9 cellular contexts compared by ENCODE assay signal in the genomic region with DNA sequence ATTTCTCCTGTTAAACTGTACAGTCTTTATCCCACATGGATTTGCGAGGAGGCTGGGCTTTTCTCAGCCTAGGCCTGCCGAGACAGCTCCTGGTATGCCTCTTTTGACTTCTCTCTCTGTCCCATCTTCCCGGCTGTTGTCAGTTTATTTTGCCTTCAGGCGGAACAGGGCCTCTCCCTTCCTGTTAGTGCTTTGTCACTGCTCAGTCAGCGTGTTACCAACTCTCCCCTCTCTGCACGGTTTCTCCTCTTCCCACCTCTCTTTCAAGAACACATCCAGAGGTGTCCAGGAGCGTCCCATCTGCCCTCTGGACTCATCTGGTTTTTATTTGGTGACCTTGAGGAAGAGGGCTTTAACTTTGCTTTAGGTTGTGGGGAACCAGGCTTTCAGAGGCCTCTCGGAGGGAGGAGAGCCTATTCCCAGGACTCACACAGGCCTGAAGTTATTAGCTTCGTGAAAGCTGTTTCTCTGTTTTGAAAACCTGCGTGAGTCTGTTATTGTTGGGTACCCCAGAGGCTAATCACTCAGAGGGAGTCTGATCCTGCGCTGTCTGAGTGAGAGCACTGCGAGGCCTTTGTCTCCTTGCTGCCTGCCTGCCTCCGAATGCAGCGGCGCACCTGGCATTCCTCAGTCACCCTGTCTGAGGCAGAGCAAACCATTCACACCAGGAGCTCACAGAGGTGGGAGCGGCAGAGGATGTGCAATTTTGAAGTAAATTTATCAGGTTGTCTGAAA.
DNase-seq lines count a peak whose midpoint lies in the region; ATAC-seq, FAIRE-seq and TF ChIP-seq lines count a peak whose summit lies in the region.
"Had no signal": no experiment of that assay in that cellular context is flagged by ENCODE, and none has a peak within 500 bp of the region (broad histone marks: within the 10 kb centered on the region; RNA-seq: fewer than 3 reads in every experiment).

No MANE protein-coding gene starts in this region.

- intact Hi-C loops in stomach (cut with DNase I; ENCODE audit: low total_unique reads): no loop called here
- intact Hi-C loops in CD4-positive, alpha-beta memory T cell (cut with micrococcal nuclease): no loop called here

- H4K20me1 ChIP-seq in astrocyte (ENCODE audit: insufficient read depth, low read length) (no peaks in the 10 kb centered on the region), hepatocyte (ENCODE audit: insufficient read depth, poor library complexity, severe bottlenecking) (no peaks in the 10 kb centered on the region)

- no peak overlapping the region for H3K4me3 ChIP-seq in astrocyte (ENCODE audit: insufficient read depth, low read depth, low read length)
- H3K4me3 ChIP-seq in hepatocyte: no peak overlapping the region
- H3K4me3 ChIP-seq in stomach: no peak overlapping the region
- no peak overlapping the region for H3K4me3 ChIP-seq in CD4-positive, alpha-beta memory T cell (ENCODE audit: low read length in 2 of 2)

- no peak for TF ChIP-seq POLR2A in stomach (IDR thresholded peaks at IDR 0.05)

- H3K4me2 ChIP-seq in astrocyte (ENCODE audit: low read length) (peak overlapping the region; percentile 9), hepatocyte (peak overlapping the region; percentile 41)

- no peak for TF ChIP-seq CTCF in astrocyte (IDR thresholded peaks at IDR 0.05; ENCODE audit: insufficient read depth, low read depth, low read length)
- no peak for TF ChIP-seq CTCF in hepatocyte (IDR thresholded peaks at IDR 0.05; ENCODE audit: poor library complexity)
- TF ChIP-seq CTCF in stomach (IDR thresholded peaks at IDR 0.05): no peak

- H3K9me3 Mint-ChIP-seq in astrocyte (ENCODE audit: unreplicated experiment): peaks cover 3% of the 10 kb centered on the region
- peaks cover 0 to 13% (median 1%) of the 10 kb centered on the region in 8 donors for H3K9me3 Mint-ChIP-seq in CD4-positive, alpha-beta memory T cell

- DNase-seq in M059J (ENCODE audit: low read depth) (peak; percentile 3), astrocyte (ENCODE audit: low read depth) (no peak), hepatocyte (ENCODE audit: low spot score) (peak; percentile 34), stomach (no peak), D341Med (ENCODE audit: low spot score) (no peak), COLO829 (ENCODE audit: low spot score) (no peak)
- no peak for DNase-seq in CD4-positive, alpha-beta memory T cell

- FAIRE-seq in astrocyte (lab: Jason Lieb, UNC): no peak
- FAIRE-seq: H54 had no signal

- H3K9me3 ChIP-seq in astrocyte (ENCODE audit: insufficient read depth, low read depth, low read length): no peaks in the 10 kb centered on the region
- no peaks in the 10 kb centered on the region for H3K9me3 ChIP-seq in hepatocyte (ENCODE audit: low read depth)
- H3K9me3 ChIP-seq in stomach: no peaks in the 10 kb centered on the region
- no peaks in the 10 kb centered on the region for H3K9me3 ChIP-seq in CD4-positive, alpha-beta memory T cell (ENCODE audit: control insufficient read depth in 1 of 2, low read length in 2 of 2)

- H3K27me3 Mint-ChIP-seq in astrocyte (ENCODE audit: low read depth, unreplicated experiment): no peaks in the 10 kb centered on the region
- H3K27me3 Mint-ChIP-seq in CD4-positive, alpha-beta memory T cell: no peaks in the 10 kb centered on the region

- H3K27ac ChIP-seq in astrocyte (ENCODE audit: low read depth, low read length) (no peak overlapping the region), hepatocyte (peak overlapping the region; percentile 94), stomach (peak overlapping the region in 3 of 5 donors; percentile 8 to 10 (median 9))
- no peak overlapping the region for H3K27ac ChIP-seq in CD4-positive, alpha-beta memory T cell (ENCODE audit: low read depth, low read length)

- H3K9me2 ChIP-seq in hepatocyte (replicated peaks; ENCODE audit: insufficient read depth): no peaks in the 10 kb centered on the region

- H3K4me3 Mint-ChIP-seq in astrocyte (ENCODE audit: unreplicated experiment): no peak overlapping the region
- no peak overlapping the region for H3K4me3 Mint-ChIP-seq in CD4-positive, alpha-beta memory T cell

- no peaks in the 10 kb centered on the region for H3K4me1 Mint-ChIP-seq in astrocyte (ENCODE audit: low read depth, unreplicated experiment)
- H3K4me1 Mint-ChIP-seq in CD4-positive, alpha-beta memory T cell: no peaks in the 10 kb centered on the region

- H3K4me1 ChIP-seq in astrocyte (ENCODE audit: insufficient read depth, low read length) (no peaks in the 10 kb centered on the region), hepatocyte (ENCODE audit: insufficient read depth) (peaks cover 15% of the 10 kb centered on the region), stomach (no peaks in the 10 kb centered on the region)
- no peaks in the 10 kb centered on the region for H3K4me1 ChIP-seq in CD4-positive, alpha-beta memory T cell (ENCODE audit: insufficient read depth, low read length)

- H3K36me3 ChIP-seq in astrocyte (ENCODE audit: insufficient read depth, low read length) (no peaks in the 10 kb centered on the region), hepatocyte (replicated peaks; ENCODE audit: insufficient read depth, low read depth) (no peaks in the 10 kb centered on the region), stomach (no peaks in the 10 kb centered on the region)
- H3K36me3 ChIP-seq in CD4-positive, alpha-beta memory T cell (ENCODE audit: insufficient read depth, low read length): no peaks in the 10 kb centered on the region

- H3K27ac Mint-ChIP-seq in astrocyte (ENCODE audit: unreplicated experiment): no peak overlapping the region
- H3K27ac Mint-ChIP-seq in CD4-positive, alpha-beta memory T cell: no peak overlapping the region

- POLR2A ChIA-PET in CD4-positive, alpha-beta memory T cell (lab: Charles Lee; ENCODE audit: partially characterized antibody): no interaction called here

- ATAC-seq in GM18861 (IDR thresholded peaks at IDR 0.05; ENCODE audit: unreplicated experiment): no peak

- peak overlapping the region; percentile 71 for H2AFZ ChIP-seq in astrocyte (ENCODE audit: low read depth, low read length)
- peak overlapping the region; percentile 73 for H2AFZ ChIP-seq in hepatocyte

- H3K36me3 Mint-ChIP-seq in astrocyte (ENCODE audit: low read depth, unreplicated experiment): no peaks in the 10 kb centered on the region
- H3K36me3 Mint-ChIP-seq in CD4-positive, alpha-beta memory T cell: no peaks in the 10 kb centered on the region

- CTCF ChIA-PET in CD4-positive, alpha-beta memory T cell (lab: Charles Lee; ENCODE audit: partially characterized antibody): no interaction called here

- no peaks in the 10 kb centered on the region for H3K27me3 ChIP-seq in astrocyte (ENCODE audit: insufficient read depth, low read length)
- H3K27me3 ChIP-seq in hepatocyte: no peaks in the 10 kb centered on the region
- no peaks in the 10 kb centered on the region for H3K27me3 ChIP-seq in stomach
- no peaks in the 10 kb centered on the region for H3K27me3 ChIP-seq in CD4-positive, alpha-beta memory T cell (ENCODE audit: insufficient read depth, low read length)

- H3K9ac ChIP-seq in astrocyte (ENCODE audit: low read length): no peak overlapping the region

- 43% methylated on average over 16 of the region's 16 CpGs for WGBS in hepatocyte (ENCODE audit: low lambda C conversion rate, missing lambda C conversion rate)
- WGBS in stomach, 5 donors: 68 to 86% (median 76%) methylated on average over 16 of the region's 16 CpGs

- H3K79me2 ChIP-seq in astrocyte (ENCODE audit: insufficient read depth, low read length): no peaks in the 10 kb centered on the region
- H3K79me2 ChIP-seq in hepatocyte: no peaks in the 10 kb centered on the region

- TF ChIP-seq EP300 in stomach (IDR thresholded peaks at IDR 0.05): no peak

Comparison
In these comparisons a context has a peak if more than half of its experiments do, and no peak if none do; other contexts are left out.
1. DNase-seq: peak in M059J (single experiment) and hepatocyte (single experiment); none in astrocyte (single experiment), stomach (single experiment), D341Med (single experiment), CD4-positive, alpha-beta memory T cell (0 of 5) and COLO829 (single experiment).
2. H3K27ac ChIP-seq: peak in hepatocyte (single experiment) and stomach (3 of 5); none in astrocyte (single experiment) and CD4-positive, alpha-beta memory T cell (single experiment).